ENCODE assay signal across 1 cellular context in the genomic region with DNA sequence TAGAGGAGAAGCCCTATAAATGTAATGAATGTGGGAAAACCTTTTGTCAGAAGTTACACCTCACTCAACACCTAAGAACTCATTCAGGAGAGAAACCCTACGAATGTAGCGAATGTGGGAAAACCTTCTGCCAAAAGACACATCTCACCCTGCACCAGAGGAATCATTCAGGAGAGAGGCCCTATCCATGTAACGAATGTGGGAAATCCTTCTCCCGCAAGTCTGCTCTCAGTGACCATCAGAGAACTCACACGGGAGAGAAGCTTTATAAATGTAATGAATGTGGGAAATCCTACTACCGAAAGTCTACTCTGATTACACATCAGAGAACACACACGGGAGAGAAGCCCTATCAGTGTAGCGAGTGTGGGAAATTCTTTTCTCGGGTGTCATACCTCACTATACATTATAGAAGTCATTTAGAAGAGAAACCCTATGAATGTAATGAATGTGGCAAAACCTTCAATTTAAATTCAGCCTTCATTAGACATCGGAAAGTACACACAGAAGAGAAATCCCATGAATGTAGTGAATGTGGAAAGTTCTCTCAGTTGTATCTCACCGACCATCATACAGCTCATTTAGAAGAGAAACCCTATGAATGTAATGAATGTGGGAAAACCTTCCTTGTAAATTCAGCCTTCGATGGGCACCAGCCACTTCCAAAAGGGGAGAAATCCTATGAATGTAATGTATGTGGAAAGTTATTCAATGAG.
TF ChIP-seq lines count a peak whose summit lies in the region.

No MANE protein-coding gene starts in this region.

TF ChIP-seq in GM12878, 131 proteins besides CTCF, POLR2A, EP300 and RAD21 (continues in another document):
- no peak for TF ChIP-seq GATAD2B (conservative IDR thresholded peaks at IDR 0.05; ENCODE audit: low read depth)
- TF ChIP-seq, protein P1, sequence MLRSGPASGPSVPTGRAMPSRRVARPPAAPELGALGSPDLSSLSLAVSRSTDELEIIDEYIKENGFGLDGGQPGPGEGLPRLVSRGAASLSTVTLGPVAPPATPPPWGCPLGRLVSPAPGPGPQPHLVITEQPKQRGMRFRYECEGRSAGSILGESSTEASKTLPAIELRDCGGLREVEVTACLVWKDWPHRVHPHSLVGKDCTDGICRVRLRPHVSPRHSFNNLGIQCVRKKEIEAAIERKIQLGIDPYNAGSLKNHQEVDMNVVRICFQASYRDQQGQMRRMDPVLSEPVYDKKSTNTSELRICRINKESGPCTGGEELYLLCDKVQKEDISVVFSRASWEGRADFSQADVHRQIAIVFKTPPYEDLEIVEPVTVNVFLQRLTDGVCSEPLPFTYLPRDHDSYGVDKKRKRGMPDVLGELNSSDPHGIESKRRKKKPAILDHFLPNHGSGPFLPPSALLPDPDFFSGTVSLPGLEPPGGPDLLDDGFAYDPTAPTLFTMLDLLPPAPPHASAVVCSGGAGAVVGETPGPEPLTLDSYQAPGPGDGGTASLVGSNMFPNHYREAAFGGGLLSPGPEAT (IDR thresholded peaks at IDR 0.05; ENCODE audit: low read depth): peak; percentile 33; the same call in 1 of the 2 replicates
- TF ChIP-seq, protein P2, sequence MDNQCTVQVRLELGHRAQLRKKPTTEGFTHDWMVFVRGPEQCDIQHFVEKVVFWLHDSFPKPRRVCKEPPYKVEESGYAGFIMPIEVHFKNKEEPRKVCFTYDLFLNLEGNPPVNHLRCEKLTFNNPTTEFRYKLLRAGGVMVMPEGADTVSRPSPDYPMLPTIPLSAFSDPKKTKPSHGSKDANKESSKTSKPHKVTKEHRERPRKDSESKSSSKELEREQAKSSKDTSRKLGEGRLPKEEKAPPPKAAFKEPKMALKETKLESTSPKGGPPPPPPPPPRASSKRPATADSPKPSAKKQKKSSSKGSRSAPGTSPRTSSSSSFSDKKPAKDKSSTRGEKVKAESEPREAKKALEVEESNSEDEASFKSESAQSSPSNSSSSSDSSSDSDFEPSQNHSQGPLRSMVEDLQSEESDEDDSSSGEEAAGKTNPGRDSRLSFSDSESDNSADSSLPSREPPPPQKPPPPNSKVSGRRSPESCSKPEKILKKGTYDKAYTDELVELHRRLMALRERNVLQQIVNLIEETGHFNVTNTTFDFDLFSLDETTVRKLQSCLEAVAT (IDR thresholded peaks at IDR 0.05): peak; percentile 59
- peak; percentile 97 for TF ChIP-seq KLF5 (IDR thresholded peaks at IDR 0.05; ENCODE audit: partially characterized antibody)
- TF ChIP-seq, protein P3, sequence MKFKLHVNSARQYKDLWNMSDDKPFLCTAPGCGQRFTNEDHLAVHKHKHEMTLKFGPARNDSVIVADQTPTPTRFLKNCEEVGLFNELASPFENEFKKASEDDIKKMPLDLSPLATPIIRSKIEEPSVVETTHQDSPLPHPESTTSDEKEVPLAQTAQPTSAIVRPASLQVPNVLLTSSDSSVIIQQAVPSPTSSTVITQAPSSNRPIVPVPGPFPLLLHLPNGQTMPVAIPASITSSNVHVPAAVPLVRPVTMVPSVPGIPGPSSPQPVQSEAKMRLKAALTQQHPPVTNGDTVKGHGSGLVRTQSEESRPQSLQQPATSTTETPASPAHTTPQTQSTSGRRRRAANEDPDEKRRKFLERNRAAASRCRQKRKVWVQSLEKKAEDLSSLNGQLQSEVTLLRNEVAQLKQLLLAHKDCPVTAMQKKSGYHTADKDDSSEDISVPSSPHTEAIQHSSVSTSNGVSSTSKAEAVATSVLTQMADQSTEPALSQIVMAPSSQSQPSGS (IDR thresholded peaks at IDR 0.05; ENCODE audit: low read length): no peak
- no peak for TF ChIP-seq IRF4 (IDR thresholded peaks at IDR 0.05; ENCODE audit: low read depth, low read length)
- no peak for TF ChIP-seq ZBTB4 (CRISPR knock-in tag; IDR thresholded peaks at IDR 0.05)
- TF ChIP-seq STAT1 (conservative IDR thresholded peaks at IDR 0.05): no peak
- TF ChIP-seq STAT3 (IDR thresholded peaks at IDR 0.05; ENCODE audit: low read depth, low read length): 0 out of 2 replicates have a peak, but pooled peaks have one; percentile 38
- 0 out of 2 replicates have a peak, but pooled peaks have one; percentile 54 for TF ChIP-seq PML (IDR thresholded peaks at IDR 0.05; ENCODE audit: low read length)
- TF ChIP-seq RAD51 (IDR thresholded peaks at IDR 0.05): no peak
- no peak for TF ChIP-seq USF1 (IDR thresholded peaks at IDR 0.05; ENCODE audit: borderline replicate concordance, extremely low read length, insufficient read depth, low read depth, low read length)
- TF ChIP-seq ETV6 (conservative IDR thresholded peaks at IDR 0.05 in 1 of 2, IDR thresholded peaks at IDR 0.05 in 1 of 2; ENCODE audit: borderline replicate concordance in 1 of 2, low read depth in 1 of 2): no peak
- no peak for TF ChIP-seq NKRF (conservative IDR thresholded peaks at IDR 0.05)
- TF ChIP-seq, protein P4, sequence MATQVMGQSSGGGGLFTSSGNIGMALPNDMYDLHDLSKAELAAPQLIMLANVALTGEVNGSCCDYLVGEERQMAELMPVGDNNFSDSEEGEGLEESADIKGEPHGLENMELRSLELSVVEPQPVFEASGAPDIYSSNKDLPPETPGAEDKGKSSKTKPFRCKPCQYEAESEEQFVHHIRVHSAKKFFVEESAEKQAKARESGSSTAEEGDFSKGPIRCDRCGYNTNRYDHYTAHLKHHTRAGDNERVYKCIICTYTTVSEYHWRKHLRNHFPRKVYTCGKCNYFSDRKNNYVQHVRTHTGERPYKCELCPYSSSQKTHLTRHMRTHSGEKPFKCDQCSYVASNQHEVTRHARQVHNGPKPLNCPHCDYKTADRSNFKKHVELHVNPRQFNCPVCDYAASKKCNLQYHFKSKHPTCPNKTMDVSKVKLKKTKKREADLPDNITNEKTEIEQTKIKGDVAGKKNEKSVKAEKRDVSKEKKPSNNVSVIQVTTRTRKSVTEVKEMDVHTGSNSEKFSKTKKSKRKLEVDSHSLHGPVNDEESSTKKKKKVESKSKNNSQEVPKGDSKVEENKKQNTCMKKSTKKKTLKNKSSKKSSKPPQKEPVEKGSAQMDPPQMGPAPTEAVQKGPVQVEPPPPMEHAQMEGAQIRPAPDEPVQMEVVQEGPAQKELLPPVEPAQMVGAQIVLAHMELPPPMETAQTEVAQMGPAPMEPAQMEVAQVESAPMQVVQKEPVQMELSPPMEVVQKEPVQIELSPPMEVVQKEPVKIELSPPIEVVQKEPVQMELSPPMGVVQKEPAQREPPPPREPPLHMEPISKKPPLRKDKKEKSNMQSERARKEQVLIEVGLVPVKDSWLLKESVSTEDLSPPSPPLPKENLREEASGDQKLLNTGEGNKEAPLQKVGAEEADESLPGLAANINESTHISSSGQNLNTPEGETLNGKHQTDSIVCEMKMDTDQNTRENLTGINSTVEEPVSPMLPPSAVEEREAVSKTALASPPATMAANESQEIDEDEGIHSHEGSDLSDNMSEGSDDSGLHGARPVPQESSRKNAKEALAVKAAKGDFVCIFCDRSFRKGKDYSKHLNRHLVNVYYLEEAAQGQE (IDR thresholded peaks at IDR 0.05; ENCODE audit: low read depth, low read length): no peak
- TF ChIP-seq EGR1 (IDR thresholded peaks at IDR 0.05; ENCODE audit: borderline replicate concordance in 1 of 2, low read depth in 2 of 2, low read length in 2 of 2): no peak
- no peak for TF ChIP-seq ESRRA (IDR thresholded peaks at IDR 0.05; ENCODE audit: low read length)
- TF ChIP-seq YBX1 (IDR thresholded peaks at IDR 0.05): no peak
- TF ChIP-seq, protein P5, sequence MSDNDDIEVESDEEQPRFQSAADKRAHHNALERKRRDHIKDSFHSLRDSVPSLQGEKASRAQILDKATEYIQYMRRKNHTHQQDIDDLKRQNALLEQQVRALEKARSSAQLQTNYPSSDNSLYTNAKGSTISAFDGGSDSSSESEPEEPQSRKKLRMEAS (IDR thresholded peaks at IDR 0.05; ENCODE audit: low read depth, low read length): no peak
- TF ChIP-seq SRF (IDR thresholded peaks at IDR 0.05; ENCODE audit: low read depth in 2 of 2, low read length in 2 of 2): no peak
- TF ChIP-seq SUZ12 (IDR thresholded peaks at IDR 0.05; ENCODE audit: unreplicated experiment): no peak
- no peak for TF ChIP-seq RUNX3 (IDR thresholded peaks at IDR 0.05; ENCODE audit: low read length)
- TF ChIP-seq ZBED1 (IDR thresholded peaks at IDR 0.05; ENCODE audit: borderline replicate concordance): no peak
- TF ChIP-seq TBL1XR1 (IDR thresholded peaks at IDR 0.05; ENCODE audit: low read depth, low read length): no peak
- no peak for TF ChIP-seq BCL3 (IDR thresholded peaks at IDR 0.05; ENCODE audit: borderline replicate concordance, insufficient read depth, low read depth, low read length, poor library complexity, severe bottlenecking)
- peak; percentile 84; the same call in 1 of the 2 replicates for TF ChIP-seq ZNF217 (IDR thresholded peaks at IDR 0.05)
- TF ChIP-seq FOXK2 (IDR thresholded peaks at IDR 0.05): no peak
- no peak for TF ChIP-seq BRCA1 (IDR thresholded peaks at IDR 0.05; ENCODE audit: low read depth, low read length)
- TF ChIP-seq SIN3A (IDR thresholded peaks at IDR 0.05; ENCODE audit: low read depth, low read length): no peak
- 0 out of 2 replicates have a peak, but pooled peaks have one; percentile 23 for TF ChIP-seq CHD2 (IDR thresholded peaks at IDR 0.05; ENCODE audit: borderline replicate concordance, low read depth, low read length)
- TF ChIP-seq, protein P6, sequence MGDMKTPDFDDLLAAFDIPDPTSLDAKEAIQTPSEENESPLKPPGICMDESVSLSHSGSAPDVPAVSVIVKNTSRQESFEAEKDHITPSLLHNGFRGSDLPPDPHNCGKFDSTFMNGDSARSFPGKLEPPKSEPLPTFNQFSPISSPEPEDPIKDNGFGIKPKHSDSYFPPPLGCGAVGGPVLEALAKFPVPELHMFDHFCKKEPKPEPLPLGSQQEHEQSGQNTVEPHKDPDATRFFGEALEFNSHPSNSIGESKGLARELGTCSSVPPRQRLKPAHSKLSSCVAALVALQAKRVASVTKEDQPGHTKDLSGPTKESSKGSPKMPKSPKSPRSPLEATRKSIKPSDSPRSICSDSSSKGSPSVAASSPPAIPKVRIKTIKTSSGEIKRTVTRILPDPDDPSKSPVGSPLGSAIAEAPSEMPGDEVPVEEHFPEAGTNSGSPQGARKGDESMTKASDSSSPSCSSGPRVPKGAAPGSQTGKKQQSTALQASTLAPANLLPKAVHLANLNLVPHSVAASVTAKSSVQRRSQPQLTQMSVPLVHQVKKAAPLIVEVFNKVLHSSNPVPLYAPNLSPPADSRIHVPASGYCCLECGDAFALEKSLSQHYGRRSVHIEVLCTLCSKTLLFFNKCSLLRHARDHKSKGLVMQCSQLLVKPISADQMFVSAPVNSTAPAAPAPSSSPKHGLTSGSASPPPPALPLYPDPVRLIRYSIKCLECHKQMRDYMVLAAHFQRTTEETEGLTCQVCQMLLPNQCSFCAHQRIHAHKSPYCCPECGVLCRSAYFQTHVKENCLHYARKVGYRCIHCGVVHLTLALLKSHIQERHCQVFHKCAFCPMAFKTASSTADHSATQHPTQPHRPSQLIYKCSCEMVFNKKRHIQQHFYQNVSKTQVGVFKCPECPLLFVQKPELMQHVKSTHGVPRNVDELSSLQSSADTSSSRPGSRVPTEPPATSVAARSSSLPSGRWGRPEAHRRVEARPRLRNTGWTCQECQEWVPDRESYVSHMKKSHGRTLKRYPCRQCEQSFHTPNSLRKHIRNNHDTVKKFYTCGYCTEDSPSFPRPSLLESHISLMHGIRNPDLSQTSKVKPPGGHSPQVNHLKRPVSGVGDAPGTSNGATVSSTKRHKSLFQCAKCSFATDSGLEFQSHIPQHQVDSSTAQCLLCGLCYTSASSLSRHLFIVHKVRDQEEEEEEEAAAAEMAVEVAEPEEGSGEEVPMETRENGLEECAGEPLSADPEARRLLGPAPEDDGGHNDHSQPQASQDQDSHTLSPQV (IDR thresholded peaks at IDR 0.05): no peak
- no peak for TF ChIP-seq NFIC (IDR thresholded peaks at IDR 0.05; ENCODE audit: low read depth, low read length)
- TF ChIP-seq CREM (IDR thresholded peaks at IDR 0.05; ENCODE audit: low read depth): no peak
- no peak for TF ChIP-seq ZSCAN29 (IDR thresholded peaks at IDR 0.05)
